20 cellular contexts compared by ENCODE assay signal in genomic region chr5:81922790-81923398, GRCh38. TPM values are rescaled to one million over a fixed set of nuclear protein-coding genes. Genes with fewer than 3 reads are reported as not detected.
DNase-seq lines count a peak whose midpoint lies in the region; ATAC-seq, FAIRE-seq and TF ChIP-seq lines count a peak whose summit lies in the region.
"Had no signal": no experiment of that assay in that cellular context is flagged by ENCODE, and none has a peak within 500 bp of the region (broad histone marks: within the 10 kb centered on the region; RNA-seq: fewer than 3 reads in every experiment).

No MANE protein-coding gene starts in this region.

- H3K9me3 Mint-ChIP-seq in stimulated activated effector memory CD8-positive, alpha-beta T cell treated with anti-CD3 and anti-CD28 coated beads, Interleukin-12 subunit alpha, Interleukin-12 subunit beta, amount 100 ng/mL, for 72 hours = peaks cover 3% of the 10 kb centered on the region
- H3K9me3 Mint-ChIP-seq: T-helper 1 cell treated with Interleukin-12 subunit alpha and Interleukin-12 subunit beta and Interleukin-4 antibody, amounts not matched to agents 30 μg/mL and 1 μg/mL, for 36 hours had no signal

- no peaks in the 10 kb centered on the region for H3K4me1 Mint-ChIP-seq in stimulated activated effector memory CD8-positive, alpha-beta T cell treated with anti-CD3 and anti-CD28 coated beads, Interleukin-12 subunit alpha, Interleukin-12 subunit beta, amount 100 ng/mL, for 72 hours
- H3K4me1 Mint-ChIP-seq: CD4-positive, alpha-beta memory T cell; immature natural killer cell had no signal

- no peak overlapping the region for H3K4me3 Mint-ChIP-seq in stimulated activated effector memory CD8-positive, alpha-beta T cell treated with anti-CD3 and anti-CD28 coated beads, Interleukin-12 subunit alpha, Interleukin-12 subunit beta, amount 100 ng/mL, for 72 hours
- H3K4me3 Mint-ChIP-seq: CD4-positive, alpha-beta memory T cell; immature natural killer cell; T-helper 1 cell treated with Interleukin-12 subunit alpha and Interleukin-12 subunit beta and Interleukin-4 antibody, amounts not matched to agents 30 μg/mL and 1 μg/mL, for 36 hours had no signal

- FAIRE-seq in D721Med (lab: Jason Lieb, UNC) = no peak
- FAIRE-seq: HTR-8/SVneo had no signal

- ATAC-seq in left cardiac atrium (no peak), left ventricle myocardium superior (no peak), GM21717 (IDR thresholded peaks at IDR 0.05; ENCODE audit: unreplicated experiment) (peak; percentile 68)
- ATAC-seq in stimulated activated effector memory CD8-positive, alpha-beta T cell treated with anti-CD3 and anti-CD28 coated beads, Interleukin-12 subunit alpha, Interleukin-12 subunit beta, amount 100 ng/mL, for 72 hours = peak; percentile 87
- ATAC-seq: activated CD4-positive, CD25-positive, alpha-beta regulatory T cell treated with anti-CD3 and anti-CD28 coated beads, Interleukin-2, amount 50 U/mL, for 24 hours had no signal

- DNase-seq in left cardiac atrium (peak; percentile 23), left ventricle myocardium superior (no peak), NCI-H69 (lab: John Stamatoyannopoulos, UW) (peak; percentile 81), posterior cingulate gyrus (no peak), D721Med (ENCODE audit: insufficient read length, low spot score) (no peak)
- DNase-seq in stimulated activated effector memory CD8-positive, alpha-beta T cell treated with anti-CD3 and anti-CD28 coated beads, Interleukin-12 subunit alpha, Interleukin-12 subunit beta, amount 100 ng/mL, for 72 hours (ENCODE audit: low spot score in 2 of 2) = no peak
- no peak for DNase-seq in stimulated activated CD4-positive, alpha-beta T cell treated with anti-CD3 and anti-CD28 coated beads, Interleukin-2, amount 100 ng/mL, for 48 hours
- DNase-seq: activated effector memory CD4-positive, alpha-beta T cell treated with anti-CD3 and anti-CD28 coated beads, Interleukin-2, amount 50 U/mL, for 16 hours; amniotic stem cell; caudate nucleus; CD4-positive, alpha-beta memory T cell; glutamatergic neuron; immature natural killer cell; NCI-H187; NCI-H774; stimulated activated CD4-positive, alpha-beta T cell treated with anti-CD3 and anti-CD28 coated beads, Interleukin-2, amount 100 ng/mL, for 24 hours had no signal

- H3K27ac Mint-ChIP-seq in stimulated activated effector memory CD8-positive, alpha-beta T cell treated with anti-CD3 and anti-CD28 coated beads, Interleukin-12 subunit alpha, Interleukin-12 subunit beta, amount 100 ng/mL, for 72 hours = no peak overlapping the region
- H3K27ac Mint-ChIP-seq: CD4-positive, alpha-beta memory T cell; immature natural killer cell; T-helper 1 cell treated with Interleukin-12 subunit alpha and Interleukin-12 subunit beta and Interleukin-4 antibody, amounts not matched to agents 30 μg/mL and 1 μg/mL, for 36 hours had no signal

- TF ChIP-seq CTCF in D721Med (IDR thresholded peaks at IDR 0.05; ENCODE audit: insufficient read depth, missing control alignments) = no peak

- no peaks in the 10 kb centered on the region for H3K36me3 Mint-ChIP-seq in stimulated activated effector memory CD8-positive, alpha-beta T cell treated with anti-CD3 and anti-CD28 coated beads, Interleukin-12 subunit alpha, Interleukin-12 subunit beta, amount 100 ng/mL, for 72 hours
- H3K36me3 Mint-ChIP-seq: CD4-positive, alpha-beta memory T cell had no signal

- intact Hi-C loops in left cardiac atrium (cut with DNase I) = no loop called here
- intact Hi-C loops in left ventricle myocardium superior (cut with micrococcal nuclease) = no loop called here
- intact Hi-C loops in posterior cingulate gyrus (cut with DNase I) = no loop called here

RNA-seq across cellular contexts. Expression of gene ATG10, which starts 48.9 kb away (rescaled TPM):
- 1 to 10 TPM; 5.1 to 6.2 TPM for total RNA-seq in left cardiac atrium
- total RNA-seq in left ventricle myocardium superior = 4.3 TPM

Comparison
In these comparisons a context has a peak if more than half of its experiments do, and no peak if none do; other contexts are left out.
1. DNase-seq: peak in left cardiac atrium (single experiment) and NCI-H69 (single experiment); none in left ventricle myocardium superior (single experiment), stimulated activated effector memory CD8-positive, alpha-beta T cell treated with anti-CD3 and anti-CD28 coated beads, Interleukin-12 subunit alpha, Interleukin-12 subunit beta, amount 100 ng/mL, for 72 hours (0 of 2), posterior cingulate gyrus (0 of 10), stimulated activated CD4-positive, alpha-beta T cell treated with anti-CD3 and anti-CD28 coated beads, Interleukin-2, amount 100 ng/mL, for 48 hours (0 of 2) and D721Med (single experiment).
2. ATAC-seq: peak in GM21717 (single experiment) and stimulated activated effector memory CD8-positive, alpha-beta T cell treated with anti-CD3 and anti-CD28 coated beads, Interleukin-12 subunit alpha, Interleukin-12 subunit beta, amount 100 ng/mL, for 72 hours (single experiment); none in left cardiac atrium (0 of 2) and left ventricle myocardium superior (single experiment).